ENCODE assay signal across 24 cellular contexts in the genomic region with DNA sequence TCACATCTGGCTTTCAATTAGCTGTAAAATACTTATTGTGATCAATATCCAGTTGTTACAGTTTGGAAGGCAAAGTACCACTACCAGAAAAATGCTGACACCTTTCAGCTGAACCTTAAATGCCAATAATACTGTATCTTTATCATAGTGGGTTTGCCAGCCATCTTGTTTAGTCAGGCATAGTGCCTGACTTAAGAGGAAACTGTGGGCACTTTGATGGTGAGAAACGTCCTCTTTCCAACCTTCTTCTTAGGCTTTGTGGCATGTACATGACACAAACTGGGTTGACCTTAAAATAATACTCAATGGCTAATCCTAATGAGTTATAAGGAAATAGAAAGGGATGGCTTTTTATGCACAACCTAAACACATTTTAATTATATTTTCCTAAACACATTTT. TPM values are rescaled to one million over a fixed set of nuclear protein-coding genes. Genes with fewer than 3 reads are reported as not detected.
"Had no signal": no experiment of that assay in that cellular context is flagged by ENCODE, and none has a peak within 500 bp of the region (broad histone marks: within the 10 kb centered on the region; RNA-seq: fewer than 3 reads in every experiment).

No MANE protein-coding gene starts in this region.

- H3K36me3 ChIP-seq: SJSA1 had no signal

- DNase-seq: Karpas-422, KG1, MM.1S, NCI-H1048, NCI-H1105, NCI-H1417, NCI-H1436 treated with DMSO at 0.1 percent for 48 hours, NCI-H1694, NCI-H187 treated with DMSO at 0.1 percent for 48 hours, NCI-H2029 treated with DMSO at 0.1 percent for 48 hours, NCI-H2171 treated with DMSO at 0.1 percent for 48 hours, NCI-H345, NCI-H446 treated with DMSO at 0.1 percent for 48 hours, NCI-H510A treated with DMSO at 0.1 percent for 48 hours, NCI-H526, NCI-H748 treated with DMSO at 0.1 percent for 48 hours, Right ventricle myocardium superior, RPMI8226, SIG-M5, SW 1271, T-cell had no signal

- H3K27ac ChIP-seq: SJSA1, SK-N-MC had no signal

- H3K27me3 ChIP-seq: SJSA1 had no signal

- H3K9me3 Mint-ChIP-seq: T-cell; T-helper 1 cell treated with Interleukin-12 subunit alpha and Interleukin-12 subunit beta and Interleukin-4 antibody, amounts not matched to agents 30 μg/mL and 1 μg/mL, for 36 hours had no signal

- H3K4me3 Mint-ChIP-seq: T-cell; T-helper 1 cell treated with Interleukin-12 subunit alpha and Interleukin-12 subunit beta and Interleukin-4 antibody, amounts not matched to agents 30 μg/mL and 1 μg/mL, for 36 hours had no signal

- H3K27ac Mint-ChIP-seq: T-cell; T-helper 1 cell treated with Interleukin-12 subunit alpha and Interleukin-12 subunit beta and Interleukin-4 antibody, amounts not matched to agents 30 μg/mL and 1 μg/mL, for 36 hours had no signal

- H3K27me3 Mint-ChIP-seq: T-cell had no signal

- H3K9me3 ChIP-seq: SJSA1 had no signal

- H3K4me3 ChIP-seq: SJSA1, SK-N-MC had no signal

- ATAC-seq: T-cell had no signal

- H3K4me1 ChIP-seq: SJSA1 had no signal

RNA-seq across cellular contexts. Expression of a gene that starts 52.3 kb away (rescaled TPM):
- total RNA-seq: Right ventricle myocardium superior, SJSA1 had no signal
